33 cellular contexts compared by ENCODE assay signal in the genomic region with DNA sequence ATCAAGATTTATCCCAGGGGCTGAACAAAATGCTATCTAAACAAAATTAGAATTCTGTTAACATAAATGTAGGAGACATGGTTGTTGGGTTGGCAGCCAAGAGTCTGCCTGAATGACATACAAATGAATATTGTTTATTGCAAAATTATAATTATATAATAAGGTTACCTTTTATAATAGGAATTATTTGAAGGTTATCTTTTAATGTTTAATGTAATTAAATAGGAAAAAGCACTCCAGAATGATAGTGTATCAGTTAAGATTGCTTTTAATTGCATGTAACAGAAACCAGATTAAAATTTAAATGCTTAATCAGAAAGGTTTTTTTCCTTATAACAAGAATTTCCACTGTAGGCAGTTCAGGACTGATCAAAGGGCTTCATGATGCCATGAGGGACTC.
"Had no signal": no experiment of that assay in that cellular context is flagged by ENCODE, and none has a peak within 500 bp of the region (broad histone marks: within the 10 kb centered on the region; RNA-seq: fewer than 3 reads in every experiment).

No MANE protein-coding gene starts in this region.

- H3K4me3 ChIP-seq: adrenal gland, ascending aorta, body of pancreas, breast epithelium, cardiac muscle cell had no signal

- H3K27ac ChIP-seq: adrenal gland, ascending aorta, body of pancreas, brain microvascular endothelial cell, breast epithelium, cardiac muscle cell had no signal

- H3K4me1 ChIP-seq: adrenal gland, ascending aorta, body of pancreas, breast epithelium had no signal

- H3K36me3 ChIP-seq: adrenal gland, ascending aorta, brain microvascular endothelial cell, breast epithelium, cardiac muscle cell had no signal

- FAIRE-seq: astrocyte, bronchial epithelial cell had no signal

- H3K9me3 ChIP-seq: adrenal gland, ascending aorta, body of pancreas, breast epithelium had no signal

- ATAC-seq: activated naive CD4-positive, alpha-beta T cell treated with anti-CD3 and anti-CD28 coated beads, Interleukin-2, amount 50 U/mL, for 72 hours; activated naive CD8-positive, alpha-beta T cell treated with anti-CD3 and anti-CD28 coated beads, Interleukin-2, amount 50 U/mL, for 24 hours; activated T-cell treated with anti-CD3 and anti-CD28 coated beads, Interleukin-2, amount 50 U/mL, for 4 hours; activated T-cell treated with anti-CD3 and anti-CD28 coated beads, Interleukin-2, amount 50 U/mL, for 72 hours; activated T-helper 17 cell treated with anti-CD3 and anti-CD28 coated beads, Interleukin-2, amount 50 U/mL, for 72 hours; body of pancreas had no signal

- DNase-seq: activated effector memory CD4-positive, alpha-beta T cell treated with anti-CD3 and anti-CD28 coated beads, Interleukin-2, amount 50 U/mL, for 16 hours; activated effector memory CD4-positive, alpha-beta T cell treated with Interleukin-2 at 50 U/mL for 16 hours; activated gamma-delta T cell; activated gamma-delta T cell treated with Interleukin-2 at 50 U/mL for 16 hours; activated naive CD4-positive, alpha-beta T cell; activated naive CD4-positive, alpha-beta T cell treated with anti-CD3 and anti-CD28 coated beads for 36 hours; activated naive CD4-positive, alpha-beta T cell treated with anti-CD3 and anti-CD28 coated beads, Interleukin-2, amount 10 ng/mL, durations not matched to agents 7 days and 5 days; activated naive CD4-positive, alpha-beta T cell treated with anti-CD3 and anti-CD28 coated beads, Interleukin-2, amount 50 U/mL, for 16 hours; activated naive CD4-positive, alpha-beta T cell treated with Interleukin-2 at 50 U/mL for 16 hours; activated naive CD8-positive, alpha-beta T cell treated with anti-CD3 and anti-CD28 coated beads for 36 hours; activated naive CD8-positive, alpha-beta T cell treated with anti-CD3 and anti-CD28 coated beads, Interleukin-2, amount 10 ng/mL, durations not matched to agents 7 days and 5 days; activated naive CD8-positive, alpha-beta T cell treated with anti-CD3 and anti-CD28 coated beads, Interleukin-2, amount 50 U/mL, for 24 hours; activated T-cell treated with anti-CD3 and anti-CD28 coated beads, Interleukin-2, amount 50 U/mL, for 24 hours; activated T-cell treated with anti-CD3 and anti-CD28 coated beads, Interleukin-2, amount 50 U/mL, for 4 hours; activated T-cell treated with anti-CD3 and anti-CD28 coated beads, Interleukin-2, amount 50 U/mL, for 48 hours; activated T-cell treated with anti-CD3 and anti-CD28 coated beads, Interleukin-2, amount 50 U/mL, for 72 hours; adrenal gland; amniotic stem cell; amygdala; anterior cingulate cortex; aorta; body of pancreas; brain microvascular endothelial cell; caudate nucleus; central memory CD4-positive, alpha-beta T cell; cerebellar nuclear complex had no signal

- H3K27me3 ChIP-seq: adrenal gland, ascending aorta, body of pancreas, brain microvascular endothelial cell, breast epithelium, cardiac muscle cell had no signal
